In genomic region chr1:245715291-245715701, GRCh38 we compare ENCODE assay signal across 14 cellular contexts.
DNase-seq lines count a peak whose midpoint lies in the region; FAIRE-seq and TF ChIP-seq lines count a peak whose summit lies in the region.
"Had no signal": no experiment of that assay in that cellular context is flagged by ENCODE, and none has a peak within 500 bp of the region (broad histone marks: within the 10 kb centered on the region; RNA-seq: fewer than 3 reads in every experiment).

No MANE protein-coding gene starts in this region.

- peak; percentile 25 for DNase-seq in H54 (ENCODE audit: insufficient read length, low spot score)
- peak; percentile 35 for DNase-seq in NCI-H1436 (lab: John Stamatoyannopoulos, UW)
- peak; percentile 29 for DNase-seq in endodermal cell
- DNase-seq in uterus, result no peak
- no peak for DNase-seq in iPS-NIHi11 (ENCODE audit: low spot score)
- DNase-seq in activated CD4-positive, alpha-beta memory T cell treated with anti-CD3 and anti-CD28 coated beads for 36 hours, result no peak
- DNase-seq: activated T-cell treated with anti-CD3 and anti-CD28 coated beads for 4 hours; amygdala; CD8-positive, alpha-beta memory T cell; naive B cell; NCI-H2029 treated with DMSO at 0.1 percent for 48 hours had no signal

- H3K27me3 Mint-ChIP-seq in endodermal cell (ENCODE audit: insufficient read depth), result peaks cover 3% of the 10 kb centered on the region
- no peaks in the 10 kb centered on the region for H3K27me3 Mint-ChIP-seq in activated CD4-positive, alpha-beta memory T cell treated with anti-CD3 and anti-CD28 coated beads for 36 hours
- H3K27me3 Mint-ChIP-seq: CD8-positive, alpha-beta memory T cell had no signal

- CTCF ChIA-PET in activated CD4-positive, alpha-beta memory T cell treated with anti-CD3 and anti-CD28 coated beads for 36 hours (lab: Charles Lee), result no interaction called here

- H3K27ac ChIP-seq in endodermal cell (ENCODE audit: low read depth, low read length) (no peak overlapping the region), uterus (no peak overlapping the region)

- no peaks in the 10 kb centered on the region for H3K9me3 ChIP-seq in endodermal cell (ENCODE audit: control insufficient read depth, low read length)
- no peaks in the 10 kb centered on the region for H3K9me3 ChIP-seq in skeletal muscle satellite cell (replicated peaks; ENCODE audit: low read length)
- H3K9me3 ChIP-seq in uterus, result no peaks in the 10 kb centered on the region

- intact Hi-C loops in uterus (cut with DNase I; ENCODE audit: low total_unique reads), result no loop called here
- intact Hi-C loops in activated CD4-positive, alpha-beta memory T cell treated with anti-CD3 and anti-CD28 coated beads for 36 hours (cut with micrococcal nuclease), result no loop called here

- H3K4me1 ChIP-seq in endodermal cell (ENCODE audit: control insufficient read depth, insufficient read depth, low read length) (no peaks in the 10 kb centered on the region), skeletal muscle satellite cell (ENCODE audit: control insufficient read depth, insufficient read depth, low read length) (peaks cover 16% of the 10 kb centered on the region), uterus (no peaks in the 10 kb centered on the region)

- H3K9me3 Mint-ChIP-seq in endodermal cell, result no peaks in the 10 kb centered on the region
- H3K9me3 Mint-ChIP-seq in activated CD4-positive, alpha-beta memory T cell treated with anti-CD3 and anti-CD28 coated beads for 36 hours, result peaks cover 3% of the 10 kb centered on the region

- H3K4me3 Mint-ChIP-seq in endodermal cell, result no peak overlapping the region
- no peak overlapping the region for H3K4me3 Mint-ChIP-seq in activated CD4-positive, alpha-beta memory T cell treated with anti-CD3 and anti-CD28 coated beads for 36 hours
- H3K4me3 Mint-ChIP-seq: CD8-positive, alpha-beta memory T cell; naive B cell; WTC11 had no signal

- H3K4me1 Mint-ChIP-seq in endodermal cell, result peaks cover 2% of the 10 kb centered on the region
- no peaks in the 10 kb centered on the region for H3K4me1 Mint-ChIP-seq in activated CD4-positive, alpha-beta memory T cell treated with anti-CD3 and anti-CD28 coated beads for 36 hours (ENCODE audit: low read depth)
- H3K4me1 Mint-ChIP-seq: CD8-positive, alpha-beta memory T cell had no signal

- H3K36me3 ChIP-seq in endodermal cell (ENCODE audit: control insufficient read depth, insufficient read depth, low read length) (no peaks in the 10 kb centered on the region), skeletal muscle satellite cell (ENCODE audit: insufficient read depth, low read length) (no peaks in the 10 kb centered on the region), uterus (no peaks in the 10 kb centered on the region)

- no peaks in the 10 kb centered on the region for H3K36me3 Mint-ChIP-seq in endodermal cell (ENCODE audit: low read depth)
- no peaks in the 10 kb centered on the region for H3K36me3 Mint-ChIP-seq in activated CD4-positive, alpha-beta memory T cell treated with anti-CD3 and anti-CD28 coated beads for 36 hours
- H3K36me3 Mint-ChIP-seq: naive B cell, WTC11 had no signal

- TF ChIP-seq CTCF in endodermal cell (conservative IDR thresholded peaks at IDR 0.05) (no peak), uterus (IDR thresholded peaks at IDR 0.05) (no peak)

- 90% methylated on average over 4 to 9 of the region's 9 CpGs for WGBS in endodermal cell (ENCODE audit: insufficient coverage in 1 of 2, insufficient read length in 1 of 2), 2 experiments

- FAIRE-seq in H54 (lab: Jason Lieb, UNC), result no peak
- FAIRE-seq: islet of Langerhans had no signal

- H3K27me3 ChIP-seq in endodermal cell (ENCODE audit: control insufficient read depth, insufficient read depth, low read length, poor library complexity, severe bottlenecking), result no peaks in the 10 kb centered on the region
- no peaks in the 10 kb centered on the region for H3K27me3 ChIP-seq in skeletal muscle satellite cell (ENCODE audit: control insufficient read depth, insufficient read depth, low read length)
- no peaks in the 10 kb centered on the region for H3K27me3 ChIP-seq in uterus

- H3K4me3 ChIP-seq in endodermal cell (ENCODE audit: low read length) (no peak overlapping the region), skeletal muscle satellite cell (ENCODE audit: low read length) (no peak overlapping the region), uterus (no peak overlapping the region)

- H3K9ac ChIP-seq in endodermal cell (ENCODE audit: extremely low read depth, low read length, poor library complexity, severe bottlenecking) (no peak overlapping the region), skeletal muscle satellite cell (ENCODE audit: low read depth, low read length) (no peak overlapping the region)

- H3K27ac Mint-ChIP-seq in endodermal cell, result no peak overlapping the region
- H3K27ac Mint-ChIP-seq in activated CD4-positive, alpha-beta memory T cell treated with anti-CD3 and anti-CD28 coated beads for 36 hours, result no peak overlapping the region
- H3K27ac Mint-ChIP-seq: CD8-positive, alpha-beta memory T cell; WTC11 had no signal

- TF ChIP-seq POLR2A in H54 (IDR thresholded peaks at IDR 0.05; ENCODE audit: low read depth, low read length) (no peak), uterus (IDR thresholded peaks at IDR 0.05) (no peak)

- peak overlapping the region; percentile 18 for H3K4me2 ChIP-seq in skeletal muscle satellite cell (ENCODE audit: low read length)

- POLR2A ChIA-PET in activated CD4-positive, alpha-beta memory T cell treated with anti-CD3 and anti-CD28 coated beads for 36 hours (lab: Charles Lee), result no interaction called here

Comparison
In these comparisons a context has a peak if more than half of its experiments do, and no peak if none do; other contexts are left out.
1. DNase-seq: peak in H54 (single experiment), NCI-H1436 (single experiment) and endodermal cell (single experiment); none in uterus (0 of 2), iPS-NIHi11 (single experiment) and activated CD4-positive, alpha-beta memory T cell treated with anti-CD3 and anti-CD28 coated beads for 36 hours (single experiment).